Comparison of ENCODE assay signal across 8 cellular contexts in the genomic region with DNA sequence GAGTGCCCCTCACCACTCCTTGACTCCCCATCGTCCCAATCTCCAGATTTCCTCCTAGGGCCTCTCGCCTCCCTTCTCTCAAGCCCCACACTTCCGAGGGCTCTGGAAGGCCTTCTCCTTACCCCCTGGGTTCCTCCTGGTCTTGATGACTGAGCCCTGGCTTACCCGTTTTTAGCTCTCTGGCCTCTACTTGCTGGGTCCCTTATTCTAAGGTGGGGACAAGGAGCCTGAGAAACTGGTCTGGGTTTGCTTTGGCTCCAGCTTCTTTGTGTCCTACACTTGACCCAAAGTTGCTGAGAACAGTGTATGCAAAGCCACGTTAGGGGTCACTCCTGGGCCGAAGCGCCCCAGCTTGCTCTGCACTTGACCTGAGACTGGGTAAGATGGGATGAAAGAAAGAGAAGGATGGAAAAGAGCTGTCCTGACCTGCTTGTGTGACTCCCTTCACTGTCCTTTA. TPM values are rescaled to one million over a fixed set of nuclear protein-coding genes. Genes with fewer than 3 reads are reported as not detected.
DNase-seq lines count a peak whose midpoint lies in the region; ATAC-seq and TF ChIP-seq lines count a peak whose summit lies in the region.

No MANE protein-coding gene starts in this region.

- peaks cover 6% of the 10 kb centered on the region for H3K4me1 ChIP-seq in iPS-18a (ENCODE audit: control insufficient read depth, low read depth, low read length)

- peak overlapping the region; percentile 30 for H3K27ac ChIP-seq in iPS-18a (ENCODE audit: low read length)

- peak overlapping the region; percentile 85 for H3K9ac ChIP-seq in iPS-18a (ENCODE audit: low read length)

- in situ Hi-C loops in astrocyte of the cerebellum (cut with HindIII; ENCODE audit: low sequenced_read_pairs): no loop called here

- H3K9me3 ChIP-seq in iPS-18a (ENCODE audit: control insufficient read depth, low read depth, low read length): no peaks in the 10 kb centered on the region

- TF ChIP-seq CTCF in astrocyte of the cerebellum (IDR thresholded peaks at IDR 0.05; ENCODE audit: low read depth, low read length, missing control alignments): no peak

- no peaks in the 10 kb centered on the region for H3K27me3 ChIP-seq in iPS-18a (ENCODE audit: control insufficient read depth, insufficient read depth, low read length)

- H3K4me3 ChIP-seq in astrocyte of the cerebellum (ENCODE audit: low read depth, low read length): peak overlapping the region; percentile 86
- peak overlapping the region; percentile 95 for H3K4me3 ChIP-seq in iPS-18a (ENCODE audit: low read length)

- ATAC-seq in GM19372 (IDR thresholded peaks at IDR 0.05; ENCODE audit: low read depth, unreplicated experiment) (peak; percentile 10), HG03025 (IDR thresholded peaks at IDR 0.05; ENCODE audit: low FRiP score, unreplicated experiment) (no peak)

- DNase-seq in Ammon's horn (ENCODE audit: low spot score): peak; percentile 13
- peak; percentile 10 for DNase-seq in LHCN-M2 (ENCODE audit: low read depth)
- DNase-seq in astrocyte of the cerebellum (ENCODE audit: low read depth): no peak
- peak; percentile 41 for DNase-seq in stimulated activated CD8-positive, alpha-beta memory T cell treated with anti-CD3 and anti-CD28 coated beads, Interleukin-4, amount 100 ng/mL, for 48 hours
- no peak for DNase-seq in cortex of kidney (lab: John Stamatoyannopoulos, UW)

- peaks cover 7% of the 10 kb centered on the region for H3K36me3 ChIP-seq in iPS-18a (ENCODE audit: control insufficient read depth, low read depth, low read length)

RNA-seq across cellular contexts. Expression of a gene that starts 0.8 kb away (rescaled TPM):
- total RNA-seq in LHCN-M2 (2014; rRNA removed): 7.1 and 9.1 TPM in 2 replicates
- 7.9 TPM for polyA plus RNA-seq in LHCN-M2 (2012)

RNA-seq across cellular contexts. Expression of a gene that starts 16.7 kb away (rescaled TPM):
- total RNA-seq in LHCN-M2 (2014; rRNA removed): 22.2 and 24.6 TPM in 2 replicates
- polyA plus RNA-seq in LHCN-M2 (2012): 13.8 TPM

Comparison
In these comparisons a context has a peak if more than half of its experiments do, and no peak if none do; other contexts are left out.
1. DNase-seq: peak in Ammon's horn (single experiment), LHCN-M2 (single experiment) and stimulated activated CD8-positive, alpha-beta memory T cell treated with anti-CD3 and anti-CD28 coated beads, Interleukin-4, amount 100 ng/mL, for 48 hours (single experiment); none in astrocyte of the cerebellum (single experiment) and cortex of kidney (single experiment).